26 cellular contexts compared by ENCODE assay signal in the genomic region with DNA sequence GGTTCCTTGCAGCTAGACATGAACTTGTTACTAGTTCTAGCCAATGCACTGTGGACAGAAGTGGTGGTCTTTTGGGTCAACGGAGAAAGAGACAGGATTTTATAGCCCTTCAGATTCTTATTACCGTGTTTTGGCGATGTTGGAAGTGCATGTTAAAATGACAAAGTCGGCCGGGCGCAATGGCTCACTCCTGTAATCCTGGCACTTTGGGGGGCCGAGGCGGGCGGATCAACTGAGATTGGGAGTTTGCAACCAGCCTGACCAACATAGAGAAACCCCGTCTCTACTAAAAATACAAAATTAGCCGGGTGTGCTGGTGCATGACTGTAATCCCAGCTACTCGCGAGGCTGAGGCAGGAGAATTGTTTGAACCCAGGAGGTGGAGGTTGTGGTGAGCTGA.
"Had no signal": no experiment of that assay in that cellular context is flagged by ENCODE, and none has a peak within 500 bp of the region (broad histone marks: within the 10 kb centered on the region; RNA-seq: fewer than 3 reads in every experiment).

No MANE protein-coding gene starts in this region.

- H3K27ac ChIP-seq: neural progenitor cell, neutrophil, ovary, pancreas, parathyroid adenoma, prostate gland, psoas muscle, right atrium auricular region, right lobe of liver, sigmoid colon, skin epidermis, spleen had no signal

- DNase-seq: naive thymus-derived CD8-positive, alpha-beta T cell; natural killer cell; nephron progenitor cell; nucleus accumbens; occipital lobe; ovary; pancreas; psoas muscle; retina; right cardiac atrium; right lobe of liver; sigmoid colon; spleen; stimulated activated CD4-positive, alpha-beta T cell treated with anti-CD3 and anti-CD28 coated beads, Interleukin-12 subunit alpha, Interleukin-12 subunit beta, amount 100 ng/mL, for 4 hours; stimulated activated CD4-positive, alpha-beta T cell treated with anti-CD3 and anti-CD28 coated beads, Interleukin-15, amount 100 ng/mL, for 24 hours; stimulated activated CD4-positive, alpha-beta T cell treated with anti-CD3 and anti-CD28 coated beads, Interleukin-1b, Interleukin-23, amount 100 ng/mL, for 48 hours; stimulated activated CD4-positive, alpha-beta T cell treated with anti-CD3 and anti-CD28 coated beads, Interleukin-2, amount 100 ng/mL, for 24 hours had no signal

- H3K9me3 ChIP-seq: neutrophil, ovary, pancreas, prostate gland, psoas muscle, right atrium auricular region, right lobe of liver, sigmoid colon, spleen had no signal

- H3K27me3 ChIP-seq: neural progenitor cell, neutrophil, ovary, pancreas, right atrium auricular region, right lobe of liver, sigmoid colon, spleen had no signal

- ATAC-seq: naive thymus-derived CD8-positive, alpha-beta T cell; natural killer cell; natural killer cell treated with Interleukin-12 subunit alpha and Interleukin-12 subunit beta and Interleukin-15 and Interleukin-18, amount 100 ng/mL, for 72 hours; pancreas; psoas muscle; right cardiac atrium; right lobe of liver; sciatic nerve had no signal

- H3K36me3 ChIP-seq: neural progenitor cell, neutrophil, ovary, pancreas, prostate gland, right atrium auricular region, right lobe of liver, sigmoid colon, spleen had no signal

- H3K4me1 ChIP-seq: neural progenitor cell, parathyroid adenoma, prostate gland, psoas muscle, right atrium auricular region, sigmoid colon, spleen had no signal

- H3K4me3 ChIP-seq: neural progenitor cell, ovary, pancreas, prostate gland, psoas muscle, right atrium auricular region, right lobe of liver, sigmoid colon, skin epidermis, smooth muscle cell, spleen had no signal
